ENCODE assay signal across 8 cellular contexts in genomic region chr21:41816583-41817165, GRCh38. TPM values are rescaled to one million over a fixed set of nuclear protein-coding genes. Genes with fewer than 3 reads are reported as not detected.
DNase-seq lines count a peak whose midpoint lies in the region; ATAC-seq, FAIRE-seq and TF ChIP-seq lines count a peak whose summit lies in the region.

No MANE protein-coding gene starts in this region.

- peak; percentile 49 for ATAC-seq in HG03460 (IDR thresholded peaks at IDR 0.05; ENCODE audit: unreplicated experiment)

- H3K4me3 Mint-ChIP-seq in activated naive CD4-positive, alpha-beta T cell treated with anti-CD3 and anti-CD28 coated beads for 36 hours: no peak overlapping the region
- no peak overlapping the region for H3K4me3 Mint-ChIP-seq in progenitor cell of endocrine pancreas (ENCODE audit: low read depth)

- H3K4me1 Mint-ChIP-seq in activated naive CD4-positive, alpha-beta T cell treated with anti-CD3 and anti-CD28 coated beads for 36 hours (ENCODE audit: low read depth): peaks cover 10% of the 10 kb centered on the region
- peaks cover 1% of the 10 kb centered on the region for H3K4me1 Mint-ChIP-seq in progenitor cell of endocrine pancreas (ENCODE audit: low read depth)

- TF ChIP-seq CTCF in progenitor cell of endocrine pancreas (IDR thresholded peaks at IDR 0.05; ENCODE audit: unreplicated experiment): peak; percentile 70

- intact Hi-C loops in activated naive CD4-positive, alpha-beta T cell treated with anti-CD3 and anti-CD28 coated beads for 36 hours (cut with micrococcal nuclease): loop anchor here (1.0 kb wide), 4 partner anchors 101 to 301 kb away; no protein-coding TSS in a partner anchor
- intact Hi-C loops in head of caudate nucleus (cut with DNase I): loop anchor here (2.0 kb wide), 1 partner anchor 300 kb away; no protein-coding TSS in a partner anchor

- no peaks in the 10 kb centered on the region for H3K9me3 Mint-ChIP-seq in activated naive CD4-positive, alpha-beta T cell treated with anti-CD3 and anti-CD28 coated beads for 36 hours
- no peaks in the 10 kb centered on the region for H3K9me3 Mint-ChIP-seq in progenitor cell of endocrine pancreas (ENCODE audit: low read depth)

- no peak overlapping the region for H3K27ac Mint-ChIP-seq in activated naive CD4-positive, alpha-beta T cell treated with anti-CD3 and anti-CD28 coated beads for 36 hours
- peak overlapping the region; percentile 62 for H3K27ac Mint-ChIP-seq in progenitor cell of endocrine pancreas

- CTCF ChIA-PET in activated naive CD4-positive, alpha-beta T cell treated with anti-CD3 and anti-CD28 coated beads for 36 hours (lab: Charles Lee): interaction anchor here (0.6 to 2.6 kb wide), 25 partner anchors 9 to 534 kb away, joined by 3 to 34 read pairs (median 3); partner anchors contain the start of gene ZBTB21

- peaks cover 10% of the 10 kb centered on the region for H3K36me3 Mint-ChIP-seq in activated naive CD4-positive, alpha-beta T cell treated with anti-CD3 and anti-CD28 coated beads for 36 hours (ENCODE audit: low read depth)
- peaks cover 2% of the 10 kb centered on the region for H3K36me3 Mint-ChIP-seq in progenitor cell of endocrine pancreas (ENCODE audit: insufficient read depth)

- DNase-seq in NCI-H1417 (lab: John Stamatoyannopoulos, UW) (peak; percentile 22 to 64 (median 26)), NCI-H1417 treated with DMSO at 0.1 percent for 48 hours (lab: John Stamatoyannopoulos, UW) (no peak), SK-MEL-5 (ENCODE audit: low read depth, low spot score) (peak; percentile 65), head of caudate nucleus (peak; percentile 50 to 85 (median 71)), progenitor cell of endocrine pancreas (ENCODE audit: low spot score, unreplicated experiment) (peak; percentile 58), urothelium cell line (ENCODE audit: low spot score) (peak; percentile 16)
- peak; percentile 68 for DNase-seq in activated naive CD4-positive, alpha-beta T cell treated with anti-CD3 and anti-CD28 coated beads for 36 hours

- H3K27me3 Mint-ChIP-seq in activated naive CD4-positive, alpha-beta T cell treated with anti-CD3 and anti-CD28 coated beads for 36 hours (ENCODE audit: low read depth): no peaks in the 10 kb centered on the region
- H3K27me3 Mint-ChIP-seq in progenitor cell of endocrine pancreas: no peaks in the 10 kb centered on the region

- in situ Hi-C loops in SK-MEL-5 (cut with HindIII; ENCODE audit: low pct_unique_long_range_greater_than_20kb, low sequenced_read_pairs): no loop called here

- FAIRE-seq in urothelium cell line (lab: Jason Lieb, UNC): no peak

RNA-seq across cellular contexts. Expression of gene RIPK4, which starts 49.8 kb away (rescaled TPM):
- total RNA-seq in SK-MEL-5 (2014; rRNA removed; shearing (Covaris generic)): 22.8 and 25.8 TPM in 2 replicates
- 38.3 and 43.9 TPM in 2 replicates for polyA plus RNA-seq in SK-MEL-5 (2015; cell fraction: cytosol; rRNA removed)
- 66.5 and 93.6 TPM in 2 replicates for polyA plus RNA-seq in SK-MEL-5 (2015; cell fraction: nucleus; rRNA removed)
- under 1 TPM; 0.33 to 0.49 TPM for total RNA-seq in activated naive CD4-positive, alpha-beta T cell treated with anti-CD3 and anti-CD28 coated beads for 36 hours
- total RNA-seq in progenitor cell of endocrine pancreas: 28.9 and 30.1 TPM in 2 replicates

Comparison
In these comparisons a context has a peak if more than half of its experiments do, and no peak if none do; other contexts are left out.
1. RNA of gene RIPK4, which starts 49.8 kb away (total RNA-seq): 28.9 to 30.1 TPM in progenitor cell of endocrine pancreas and 22.8 to 25.8 TPM in SK-MEL-5; 0.33 to 0.49 TPM in activated naive CD4-positive, alpha-beta T cell treated with anti-CD3 and anti-CD28 coated beads for 36 hours; every median in the first group is over 10 times any median in the second.